In genomic region chr10:22473044-22473443, GRCh38 we compare ENCODE assay signal across 11 cellular contexts.
DNase-seq lines count a peak whose midpoint lies in the region; ATAC-seq lines count a peak whose summit lies in the region.
"Had no signal": no experiment of that assay in that cellular context is flagged by ENCODE, and none has a peak within 500 bp of the region (broad histone marks: within the 10 kb centered on the region; RNA-seq: fewer than 3 reads in every experiment).

No MANE protein-coding gene starts in this region.

- no peak overlapping the region for H3K4me3 ChIP-seq in GM23248
- H3K4me3 ChIP-seq: HAP-1 had no signal

- no peaks in the 10 kb centered on the region for H3K27me3 ChIP-seq in GM23248 (replicated peaks; ENCODE audit: insufficient read depth)

- H4K20me1 ChIP-seq in GM23248 (ENCODE audit: insufficient read depth) = no peaks in the 10 kb centered on the region

- 73 to 86% methylated on average over 6 of the region's 6 CpGs for WGBS in GM23248 (ENCODE audit: low coverage in 1 of 2, low lambda C conversion rate in 2 of 2, missing lambda C conversion rate in 2 of 2), 2 experiments

- peak overlapping the region; percentile 22; the same call in 1 of the 2 replicates for H2AFZ ChIP-seq in GM23248

- peak overlapping the region; percentile 47 for H3K4me2 ChIP-seq in GM23248 (ENCODE audit: unreplicated experiment)

- peaks cover 12% of the 10 kb centered on the region for H3K4me1 ChIP-seq in GM23248 (ENCODE audit: insufficient read depth)
- H3K4me1 ChIP-seq: Caco-2 had no signal

- in situ Hi-C loops in GM23248 (cut with MboI) = no loop called here

- H3K79me2 ChIP-seq in GM23248 (ENCODE audit: insufficient read depth) = no peaks in the 10 kb centered on the region

- no peak overlapping the region for H3K9ac ChIP-seq in GM23248

- no peak for ATAC-seq in GM19328 (IDR thresholded peaks at IDR 0.05; ENCODE audit: unreplicated experiment)

- DNase-seq in GM23248 (no peak), SK-N-DZ (ENCODE audit: low spot score) (peak; percentile 48), putamen (ENCODE audit: low spot score) (peak; percentile 33), middle frontal gyrus (ENCODE audit: extremely low spot score, low spot score) (no peak), NCI-H1048 (lab: John Stamatoyannopoulos, UW) (no peak)
- DNase-seq: ACHN; Caco-2; CD4-positive, alpha-beta T cell had no signal

- H3K27ac ChIP-seq in GM23248 = no peak overlapping the region
- H3K27ac ChIP-seq: C4-2B had no signal

- no peaks in the 10 kb centered on the region for H3K9me2 ChIP-seq in GM23248 (ENCODE audit: insufficient read depth)

- peaks cover 19% of the 10 kb centered on the region for H3F3A ChIP-seq in GM23248 (ENCODE audit: insufficient read depth)

- H3K36me3 ChIP-seq in GM23248 (ENCODE audit: low read depth) = no peaks in the 10 kb centered on the region
- H3K36me3 ChIP-seq: HAP-1 had no signal

- no peaks in the 10 kb centered on the region for H3K9me3 ChIP-seq in GM23248 (ENCODE audit: low read depth)
- H3K9me3 ChIP-seq: Caco-2, HAP-1 had no signal

Comparison
In these comparisons a context has a peak if more than half of its experiments do, and no peak if none do; other contexts are left out.
1. DNase-seq: peak in SK-N-DZ (single experiment) and putamen (single experiment); none in GM23248 (single experiment), middle frontal gyrus (single experiment) and NCI-H1048 (single experiment).